24 cellular contexts compared by ENCODE assay signal in genomic region chr20:3195607-3196230, GRCh38. TPM values are rescaled to one million over a fixed set of nuclear protein-coding genes. Genes with fewer than 3 reads are reported as not detected.
DNase-seq lines count a peak whose midpoint lies in the region; ATAC-seq and TF ChIP-seq lines count a peak whose summit lies in the region.
"Had no signal": no experiment of that assay in that cellular context is flagged by ENCODE, and none has a peak within 500 bp of the region (broad histone marks: within the 10 kb centered on the region; RNA-seq: fewer than 3 reads in every experiment).

No MANE protein-coding gene starts in this region.

- H3K9me3 ChIP-seq in HEK293 (ENCODE audit: control insufficient read depth, insufficient read depth, low read depth, low read length) = no peaks in the 10 kb centered on the region
- no peaks in the 10 kb centered on the region for H3K9me3 ChIP-seq in spleen
- H3K9me3 ChIP-seq: adrenal gland, transverse colon had no signal

- H3K4me3 Mint-ChIP-seq in activated naive CD4-positive, alpha-beta T cell treated with anti-CD3 and anti-CD28 coated beads, Interleukin-2, amount 10 ng/mL, durations not matched to agents 7 days and 5 days = no peak overlapping the region
- no peak overlapping the region for H3K4me3 Mint-ChIP-seq in central memory CD8-positive, alpha-beta T cell
- H3K4me3 Mint-ChIP-seq: H9 had no signal

- TF ChIP-seq CTCF in HEK293 (tag by site-specific recombination; IDR thresholded peaks at IDR 0.05) (no peak), spleen (IDR thresholded peaks at IDR 0.05 in 8 of 11, conservative IDR thresholded peaks at IDR 0.05 in 3 of 11) (no peak), foreskin fibroblast (IDR thresholded peaks at IDR 0.05; ENCODE audit: low read depth, low read length) (no peak)

- 86 to 97% (median 92%) methylated on average over 6 of the region's 6 CpGs for WGBS in spleen, 5 donors

- H3K4me3 ChIP-seq in HEK293 (ENCODE audit: low read depth, low read length) (no peak overlapping the region), spleen (no peak overlapping the region), foreskin fibroblast (ENCODE audit: low read depth in 1 of 2, low read length in 2 of 2) (no peak overlapping the region)
- H3K4me3 ChIP-seq: adrenal gland, lung, transverse colon had no signal

- H3K36me3 Mint-ChIP-seq in activated naive CD4-positive, alpha-beta T cell treated with anti-CD3 and anti-CD28 coated beads, Interleukin-2, amount 10 ng/mL, durations not matched to agents 7 days and 5 days = peaks cover 57% of the 10 kb centered on the region
- H3K36me3 Mint-ChIP-seq in central memory CD8-positive, alpha-beta T cell (ENCODE audit: insufficient read depth) = peaks cover 76% of the 10 kb centered on the region

- POLR2A ChIA-PET in HEK293 (lab: Yijun Ruan, JAX) = no interaction called here

- DNase-seq in activated naive CD4-positive, alpha-beta T cell treated with anti-CD3 and anti-CD28 coated beads, Interleukin-2, amount 10 ng/mL, durations not matched to agents 7 days and 5 days = no peak
- no peak for DNase-seq in activated naive CD4-positive, alpha-beta T cell treated with anti-CD3 and anti-CD28 coated beads, Interleukin-2, amount 50 U/mL, for 16 hours
- DNase-seq in central memory CD8-positive, alpha-beta T cell (ENCODE audit: low spot score in 2 of 2) = no peak
- DNase-seq in spleen (peak; percentile 12), DMS79 treated with DMSO at 0.1 percent for 48 hours (lab: John Stamatoyannopoulos, UW) (no peak), foreskin fibroblast (no peak)
- DNase-seq: adrenal gland; foreskin keratinocyte; H9; hypothalamus; islet precursor cell; Karpas-422; NCI-H1048; NCI-H2029; NCI-H226; NCI-H82; OCI-M1; stimulated activated naive CD4-positive, alpha-beta T cell treated with Interleukin-2 at 50 U/mL for 16 hours; transverse colon had no signal

- H3K4me1 Mint-ChIP-seq in activated naive CD4-positive, alpha-beta T cell treated with anti-CD3 and anti-CD28 coated beads, Interleukin-2, amount 10 ng/mL, durations not matched to agents 7 days and 5 days = peaks cover 10% of the 10 kb centered on the region
- H3K4me1 Mint-ChIP-seq in central memory CD8-positive, alpha-beta T cell = peaks cover 12% of the 10 kb centered on the region
- H3K4me1 Mint-ChIP-seq: H9 had no signal

- intact Hi-C loops in spleen (cut with DNase I; ENCODE audit: low total_unique reads) = no loop called here

- no peaks in the 10 kb centered on the region for H3K27me3 Mint-ChIP-seq in activated naive CD4-positive, alpha-beta T cell treated with anti-CD3 and anti-CD28 coated beads, Interleukin-2, amount 10 ng/mL, durations not matched to agents 7 days and 5 days
- no peaks in the 10 kb centered on the region for H3K27me3 Mint-ChIP-seq in central memory CD8-positive, alpha-beta T cell

- H3K4me1 ChIP-seq in HEK293 (ENCODE audit: control insufficient read depth, insufficient read depth, low read length) (no peaks in the 10 kb centered on the region), spleen (no peaks in the 10 kb centered on the region)
- H3K4me1 ChIP-seq: adrenal gland, foreskin keratinocyte, transverse colon had no signal

- H3K27ac ChIP-seq in HEK293 (ENCODE audit: extremely low read depth, low read depth, low read length) = no peak overlapping the region
- no peak overlapping the region for H3K27ac ChIP-seq in spleen
- H3K27ac ChIP-seq: adrenal gland, foreskin keratinocyte, transverse colon had no signal

- CTCF ChIA-PET in activated naive CD4-positive, alpha-beta T cell treated with anti-CD3 and anti-CD28 coated beads, Interleukin-2, amount 10 ng/mL, durations not matched to agents 7 days and 5 days (lab: Charles Lee) = no interaction called here
- CTCF ChIA-PET in HEK293 (lab: Yijun Ruan, JAX) = no interaction called here

- no peaks in the 10 kb centered on the region for H3K27me3 ChIP-seq in spleen (replicated peaks in 1 of 7)
- H3K27me3 ChIP-seq: adrenal gland, foreskin keratinocyte, transverse colon had no signal

- no peak for TF ChIP-seq POLR2A in spleen (IDR thresholded peaks at IDR 0.05)

- H3K9me3 Mint-ChIP-seq in activated naive CD4-positive, alpha-beta T cell treated with anti-CD3 and anti-CD28 coated beads, Interleukin-2, amount 10 ng/mL, durations not matched to agents 7 days and 5 days = no peaks in the 10 kb centered on the region
- no peaks in the 10 kb centered on the region for H3K9me3 Mint-ChIP-seq in central memory CD8-positive, alpha-beta T cell
- H3K9me3 Mint-ChIP-seq: H9 had no signal

- no peak for ATAC-seq in central memory CD8-positive, alpha-beta T cell (replicated peaks; ENCODE audit: extremely low read depth, poor library complexity, severe bottlenecking)
- no peak for ATAC-seq in GM18873 (IDR thresholded peaks at IDR 0.05; ENCODE audit: low FRiP score, unreplicated experiment)
- ATAC-seq: foreskin keratinocyte, Right ventricle myocardium inferior, sciatic nerve had no signal

- peaks cover 60 to 92% of the 10 kb centered on the region in 2 experiments for H3K36me3 ChIP-seq in HEK293 (ENCODE audit: control insufficient read depth in 2 of 2, insufficient read depth in 1 of 2, low read length in 2 of 2)
- peaks cover 0 to 100% (median 90%) of the 10 kb centered on the region in 6 donors for H3K36me3 ChIP-seq in spleen

- peak overlapping the region; percentile 64 for H3K27ac Mint-ChIP-seq in activated naive CD4-positive, alpha-beta T cell treated with anti-CD3 and anti-CD28 coated beads, Interleukin-2, amount 10 ng/mL, durations not matched to agents 7 days and 5 days
- peak overlapping the region; percentile 61 for H3K27ac Mint-ChIP-seq in central memory CD8-positive, alpha-beta T cell (ENCODE audit: low read depth)

TF ChIP-seq in HEK293, 187 proteins besides CTCF, POLR2A, EP300 and RAD21:
- no peak for TF ChIP-seq KLF1 (tag by site-specific recombination; IDR thresholded peaks at IDR 0.05)
- peak; percentile 56 for TF ChIP-seq ZFHX2 (tag by site-specific recombination; conservative IDR thresholded peaks at IDR 0.05)
- peak; percentile 65; the same call in 1 of the 2 replicates for TF ChIP-seq EGR2 (tag by site-specific recombination; IDR thresholded peaks at IDR 0.05; ENCODE audit: low read depth)

RNA-seq across cellular contexts. Expression of gene DDRGK1, which starts 8.8 kb away (rescaled TPM):
- total RNA-seq in spleen = 10 to 100 TPM; 38.2 to 53.7 (median 48.2) TPM
- 10 to 100 TPM; 25.6 to 37.3 (median 28.1) TPM for polyA plus RNA-seq in spleen

RNA-seq across cellular contexts. Expression of gene ITPA, which starts 13.6 kb away (rescaled TPM):
- 10 to 100 TPM; 26.1 to 54.8 (median 38.1) TPM for total RNA-seq in spleen
- 100 to 1,000 TPM; 111 to 173 (median 165) TPM for polyA plus RNA-seq in spleen

RNA-seq across cellular contexts. Expression of gene LZTS3, which starts 22.4 kb away (rescaled TPM):
- total RNA-seq in spleen = 1 to 10 TPM; 1.4 to 5.5 (median 2.3) TPM
- 1 to 10 TPM in 1 of 3 donors, under 1 TPM in 2; 0.64 to 1.6 (median 0.96) TPM for polyA plus RNA-seq in spleen

RNA-seq across cellular contexts. Expression of gene FASTKD5, which starts 36.1 kb away (rescaled TPM):
- 10 to 100 TPM; 17.0 to 22.6 (median 18.5) TPM for total RNA-seq in spleen
- polyA plus RNA-seq in spleen = 10 to 100 TPM in 1 of 3 donors, 1 to 10 TPM in 2; 8.4 to 11.1 (median 9.0) TPM

RNA-seq across cellular contexts. Expression of gene UBOX5, which starts 36.1 kb away (rescaled TPM):
- total RNA-seq in spleen = 1 to 10 TPM; 5.9 to 8.1 (median 7.3) TPM
- 1 to 10 TPM; 2.4 to 4.0 (median 2.9) TPM for polyA plus RNA-seq in spleen
